ENCODE assay signal across 23 cellular contexts in genomic region chr6:82995066-82995465, GRCh38.
DNase-seq lines count a peak whose midpoint lies in the region; ATAC-seq, FAIRE-seq and TF ChIP-seq lines count a peak whose summit lies in the region.
"Had no signal": no experiment of that assay in that cellular context is flagged by ENCODE, and none has a peak within 500 bp of the region (broad histone marks: within the 10 kb centered on the region; RNA-seq: fewer than 3 reads in every experiment).

No MANE protein-coding gene starts in this region.

- H3K9me3 ChIP-seq in MM.1S (replicated peaks; ENCODE audit: insufficient read depth, low read length) = no peaks in the 10 kb centered on the region
- H3K9me3 ChIP-seq in K562 (replicated peaks; ENCODE audit: control insufficient read depth, insufficient read depth, low read depth, low read length) = no peaks in the 10 kb centered on the region
- no peaks in the 10 kb centered on the region for H3K9me3 ChIP-seq in neural progenitor cell (ENCODE audit: low read depth)
- H3K9me3 ChIP-seq in left ventricle myocardium inferior (replicated peaks) = no peaks in the 10 kb centered on the region
- H3K9me3 ChIP-seq in SK-N-SH = no peaks in the 10 kb centered on the region
- H3K9me3 ChIP-seq: BE2C, HAP-1 had no signal

- POLR2A ChIA-PET in K562 (lab: Yijun Ruan, JAX) = no interaction called here
- POLR2A ChIA-PET in SK-N-SH (lab: Yijun Ruan, JAX) = no interaction called here

- in situ Hi-C loops in K562 (cut with MboI) = no loop called here

- no TSS peak for BruUV-seq in K562 (replicated peaks; lab: Mats Ljungman, UMichigan)

- H3K36me3 ChIP-seq in MM.1S (replicated peaks; ENCODE audit: insufficient read depth, low read length) = no peaks in the 10 kb centered on the region
- H3K36me3 ChIP-seq in K562 (ENCODE audit: control insufficient read depth, insufficient read depth, low read length) = no peaks in the 10 kb centered on the region
- no peaks in the 10 kb centered on the region for H3K36me3 ChIP-seq in neural progenitor cell
- H3K36me3 ChIP-seq in left ventricle myocardium inferior = peaks cover 3% of the 10 kb centered on the region
- peaks cover 0 to 5% of the 10 kb centered on the region in 2 experiments for H3K36me3 ChIP-seq in SK-N-SH (replicated peaks in 1 of 2; ENCODE audit: control insufficient read depth in 1 of 2, insufficient read depth in 2 of 2, low read length in 1 of 2)
- H3K36me3 ChIP-seq: BE2C, HAP-1 had no signal

- H3F3A ChIP-seq in MM.1S (ENCODE audit: insufficient read depth, low read length) (peaks cover 13% of the 10 kb centered on the region), neural progenitor cell (ENCODE audit: low read depth) (no peaks in the 10 kb centered on the region), SK-N-SH (replicated peaks; ENCODE audit: insufficient read depth) (no peaks in the 10 kb centered on the region)

- H3K36me3 Mint-ChIP-seq in neural progenitor cell = peaks cover 36% of the 10 kb centered on the region

- DNase-seq in MM.1S = peak; percentile 64
- no peak for DNase-seq in K562 (ENCODE audit: extremely low read depth in 1 of 4, low spot score in 3 of 4)
- DNase-seq in neural progenitor cell (ENCODE audit: low spot score) = no peak
- DNase-seq in left ventricle myocardium inferior = no peak
- DNase-seq in SK-N-SH = no peak
- DNase-seq: ACHN; BE2C; C1 segment of cervical spinal cord; CD4-positive, CD25-positive, alpha-beta regulatory T cell; CD8-positive, alpha-beta memory T cell; COR-L47; DMS 273 treated with DMSO at 0.1 percent for 48 hours; DMS53; DND-41; EL had no signal

- intact Hi-C loops in K562 (cut with micrococcal nuclease) = no loop called here
- intact Hi-C loops in left ventricle myocardium inferior (cut with micrococcal nuclease) = no loop called here

- H3K4me1 ChIP-seq in MM.1S (ENCODE audit: low read length) = peaks cover 17% of the 10 kb centered on the region
- H3K4me1 ChIP-seq in K562 (replicated peaks in 1 of 2; ENCODE audit: control insufficient read depth in 2 of 2, insufficient read depth in 2 of 2, low read length in 2 of 2) = peaks cover 0 to under 1% of the 10 kb centered on the region in 2 experiments; a peak in 1 of 5 replicates
- H3K4me1 ChIP-seq in neural progenitor cell = peaks cover 4% of the 10 kb centered on the region
- no peaks in the 10 kb centered on the region for H3K4me1 ChIP-seq in left ventricle myocardium inferior
- H3K4me1 ChIP-seq in SK-N-SH (ENCODE audit: control insufficient read depth in 1 of 2, insufficient read depth in 2 of 2, low read depth in 1 of 2, low read length in 1 of 2) = no peaks in the 10 kb centered on the region; a peak in 1 of 4 replicates
- H3K4me1 ChIP-seq: BE2C had no signal

- peak overlapping the region; percentile 71 for H2AFZ ChIP-seq in MM.1S (ENCODE audit: low read length)
- H2AFZ ChIP-seq in K562 (ENCODE audit: low read depth, low read length) = no peak overlapping the region
- H2AFZ ChIP-seq in neural progenitor cell (replicated peaks) = no peak overlapping the region
- H2AFZ ChIP-seq in SK-N-SH (ENCODE audit: low read depth) = no peak overlapping the region

- H4K20me1 ChIP-seq in MM.1S (ENCODE audit: insufficient read depth, low read length) (no peaks in the 10 kb centered on the region), K562 (replicated peaks; ENCODE audit: control insufficient read depth, insufficient read depth, low read length) (no peaks in the 10 kb centered on the region), neural progenitor cell (ENCODE audit: low read depth) (no peaks in the 10 kb centered on the region), SK-N-SH (ENCODE audit: insufficient read depth) (no peaks in the 10 kb centered on the region)

- H3K4me1 Mint-ChIP-seq in neural progenitor cell = no peaks in the 10 kb centered on the region
- H3K4me1 Mint-ChIP-seq: CD8-positive, alpha-beta memory T cell had no signal

- H3K79me2 ChIP-seq in MM.1S (ENCODE audit: low read length) (no peaks in the 10 kb centered on the region), K562 (ENCODE audit: control insufficient read depth, insufficient read depth, low read length) (no peaks in the 10 kb centered on the region), neural progenitor cell (ENCODE audit: low read depth) (peaks cover 14% of the 10 kb centered on the region), SK-N-SH (ENCODE audit: insufficient read depth) (no peaks in the 10 kb centered on the region)

- H3K27ac ChIP-seq in MM.1S (ENCODE audit: low read length) (peak overlapping the region; percentile 82), K562 (ENCODE audit: extremely low read depth, low read depth, low read length) (no peak overlapping the region), neural progenitor cell (peak overlapping the region; percentile 13), left ventricle myocardium inferior (replicated peaks) (no peak overlapping the region), SK-N-SH (ENCODE audit: low read depth in 2 of 2, low read length in 1 of 2) (no peak overlapping the region)

- H3K9me3 Mint-ChIP-seq in neural progenitor cell = peaks cover 3% of the 10 kb centered on the region
- H3K9me3 Mint-ChIP-seq: CD8-positive, alpha-beta memory T cell; IgD-negative memory B cell had no signal

- TF ChIP-seq EP300 in K562 (IDR thresholded peaks at IDR 0.05; ENCODE audit: low read length) = no peak
- TF ChIP-seq EP300 in SK-N-SH (IDR thresholded peaks at IDR 0.05; ENCODE audit: borderline replicate concordance in 1 of 2, low read depth in 1 of 2, low read length in 1 of 2) = no peak

- no peak for TF ChIP-seq POLR2A in K562 (conservative IDR thresholded peaks at IDR 0.05)

- peak overlapping the region; percentile 23; the same call in 1 of the 2 replicates for H3K9ac ChIP-seq in MM.1S (ENCODE audit: low read length)
- H3K9ac ChIP-seq in K562 (ENCODE audit: insufficient read depth in 1 of 2, low read depth in 2 of 2, low read length in 2 of 2) = no peak overlapping the region
- H3K9ac ChIP-seq in neural progenitor cell = no peak overlapping the region
- H3K9ac ChIP-seq in SK-N-SH = no peak overlapping the region

- no peak overlapping the region for H3K4me3 Mint-ChIP-seq in neural progenitor cell
- H3K4me3 Mint-ChIP-seq: CD4-positive, CD25-positive, alpha-beta regulatory T cell; CD8-positive, alpha-beta memory T cell; IgD-negative memory B cell had no signal

- no peaks in the 10 kb centered on the region for H3K9me1 ChIP-seq in K562 (ENCODE audit: control insufficient read depth, insufficient read depth, low read length)

- peak overlapping the region; percentile 77 for H3K4me2 ChIP-seq in MM.1S (ENCODE audit: low read depth, low read length)
- H3K4me2 ChIP-seq in K562 (ENCODE audit: insufficient read depth, low read length) = no peak overlapping the region
- no peak overlapping the region for H3K4me2 ChIP-seq in neural progenitor cell
- no peak overlapping the region for H3K4me2 ChIP-seq in SK-N-SH

- TF ChIP-seq CTCF in MM.1S (IDR thresholded peaks at IDR 0.05; ENCODE audit: low read length) (no peak), K562 (IDR thresholded peaks at IDR 0.05 in 2 of 3, conservative IDR thresholded peaks at IDR 0.05 in 1 of 3; ENCODE audit: insufficient read depth in 2 of 3, low read depth in 1 of 3, low read length in 3 of 3) (no peak), neural progenitor cell (IDR thresholded peaks at IDR 0.05) (no peak), left ventricle myocardium inferior (IDR thresholded peaks at IDR 0.05; ENCODE audit: borderline replicate concordance) (no peak), SK-N-SH (IDR thresholded peaks at IDR 0.05) (no peak)

- WGBS in K562 (ENCODE audit: insufficient coverage, low coverage, missing lambda C conversion rate) = 35% methylated on average over 3 of the region's 3 CpGs
- 67% methylated on average over 3 of the region's 3 CpGs for WGBS in SK-N-SH (ENCODE audit: low lambda C conversion rate)

- peaks cover 2% of the 10 kb centered on the region for H3K27me3 Mint-ChIP-seq in neural progenitor cell (ENCODE audit: insufficient read depth, low read depth)
- H3K27me3 Mint-ChIP-seq: CD4-positive, CD25-positive, alpha-beta regulatory T cell; CD8-positive, alpha-beta memory T cell; IgD-negative memory B cell had no signal

- H3K9me2 ChIP-seq in MM.1S (replicated peaks; ENCODE audit: insufficient read depth, low read length) (no peaks in the 10 kb centered on the region), SK-N-SH (no peaks in the 10 kb centered on the region)

- TF ChIP-seq RAD21 in K562 (CRISPR knock-in tag; conservative IDR thresholded peaks at IDR 0.05 in 1 of 2, IDR thresholded peaks at IDR 0.05 in 1 of 2) (no peak), SK-N-SH (IDR thresholded peaks at IDR 0.05; ENCODE audit: low read length) (no peak)

- H3K27ac Mint-ChIP-seq in neural progenitor cell = peak overlapping the region; percentile 23
- H3K27ac Mint-ChIP-seq: CD4-positive, CD25-positive, alpha-beta regulatory T cell; CD8-positive, alpha-beta memory T cell; IgD-negative memory B cell had no signal

- CTCF ChIA-PET in K562 (lab: Yijun Ruan, JAX; ENCODE audit: low intra/inter-chr PET ratio) (no interaction called here), SK-N-SH (lab: Yijun Ruan, JAX) (no interaction called here)

- no peak for FAIRE-seq in K562 (lab: Jason Lieb, UNC)
- FAIRE-seq: A204.1, GM12878, GM19239, HepG2, HTR-8/SVneo had no signal

- ATAC-seq in K562 = no peak
- ATAC-seq in HG03521 (IDR thresholded peaks at IDR 0.05; ENCODE audit: unreplicated experiment) = no peak
- ATAC-seq: GM12878, HepG2 had no signal

- H3K4me3 ChIP-seq in MM.1S (ENCODE audit: low read length) (peak overlapping the region; percentile 21; the same call in 1 of the 2 replicates), K562 (no peak overlapping the region), neural progenitor cell (no peak overlapping the region), left ventricle myocardium inferior (no peak overlapping the region), SK-N-SH (ENCODE audit: low read depth in 2 of 2, low read length in 1 of 2) (no peak overlapping the region)
- H3K4me3 ChIP-seq: GM12878, HAP-1 had no signal

- H3K27me3 ChIP-seq in MM.1S (replicated peaks; ENCODE audit: insufficient read depth, low read length) = no peaks in the 10 kb centered on the region
- H3K27me3 ChIP-seq in K562 (ENCODE audit: control insufficient read depth in 2 of 2, insufficient read depth in 2 of 2, low read length in 2 of 2) = no peaks in the 10 kb centered on the region
- no peaks in the 10 kb centered on the region for H3K27me3 ChIP-seq in neural progenitor cell
- no peaks in the 10 kb centered on the region for H3K27me3 ChIP-seq in left ventricle myocardium inferior (ENCODE audit: low read depth)
- no peaks in the 10 kb centered on the region for H3K27me3 ChIP-seq in SK-N-SH (ENCODE audit: insufficient read depth)
- H3K27me3 ChIP-seq: BE2C had no signal

TF ChIP-seq in SK-N-SH, 30 proteins besides CTCF, POLR2A, EP300 and RAD21 (continues in another document):
- TF ChIP-seq POLR2AphosphoS5 (IDR thresholded peaks at IDR 0.05; ENCODE audit: low read depth, low read length) = no peak

Comparison
In these comparisons a context has a peak if more than half of its experiments do, and no peak if none do; other contexts are left out.
1. H3K27ac ChIP-seq: peak in MM.1S (single experiment) and neural progenitor cell (single experiment); none in K562 (single experiment), left ventricle myocardium inferior (single experiment) and SK-N-SH (0 of 2).